ENCODE assay signal across 12 cellular contexts in the genomic region with DNA sequence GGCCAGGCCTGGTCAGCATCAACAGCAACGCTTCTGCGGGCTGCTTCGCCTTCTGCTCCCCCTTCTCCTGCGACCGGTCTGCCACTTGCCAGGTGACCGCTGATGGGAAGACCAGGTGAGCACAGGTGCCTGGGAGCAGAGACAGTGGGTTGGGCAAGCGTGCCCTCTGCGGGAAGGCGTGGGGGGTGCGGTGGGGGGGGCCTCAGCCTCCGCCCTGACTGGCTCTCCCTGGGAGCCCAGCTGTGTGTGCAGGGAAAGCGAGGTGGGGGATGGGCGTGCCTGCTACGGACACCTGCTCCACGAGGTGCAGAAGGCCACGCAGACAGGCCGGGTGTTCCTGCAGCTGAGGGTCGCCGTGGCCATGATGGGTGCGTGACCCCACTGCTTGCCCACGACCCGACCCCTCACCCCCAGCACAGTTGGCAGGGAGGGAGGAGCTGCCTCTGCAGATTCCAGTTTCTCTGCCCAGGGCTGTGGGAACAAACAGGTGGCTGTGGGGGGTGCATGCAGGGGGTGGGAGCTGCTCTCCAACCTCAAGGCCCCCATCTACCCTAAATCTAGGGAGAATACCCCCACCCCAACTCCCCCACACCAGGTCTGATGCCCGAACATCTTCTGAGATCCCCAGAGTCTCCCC. TPM values are rescaled to one million over a fixed set of nuclear protein-coding genes. Genes with fewer than 3 reads are reported as not detected.
"Had no signal": no experiment of that assay in that cellular context is flagged by ENCODE, and none has a peak within 500 bp of the region (broad histone marks: within the 10 kb centered on the region; RNA-seq: fewer than 3 reads in every experiment).

No MANE protein-coding gene starts in this region.

- H3K27me3 Mint-ChIP-seq: activated CD8-positive, alpha-beta memory T cell treated with anti-CD3 and anti-CD28 coated beads, Interleukin-2, amount 10 ng/mL, durations not matched to agents 7 days and 5 days; activated naive CD4-positive, alpha-beta T cell treated with anti-CD3 and anti-CD28 coated beads, Interleukin-2, amount 50 U/mL, for 24 hours; activated T-cell treated with anti-CD3 and anti-CD28 coated beads, Interleukin-2, amount 50 U/mL, for 24 hours had no signal

- ATAC-seq: activated CD8-positive, alpha-beta memory T cell treated with anti-CD3 and anti-CD28 coated beads, Interleukin-2, amount 10 ng/mL, durations not matched to agents 7 days and 5 days; heart left ventricle had no signal

- H3K27ac Mint-ChIP-seq: activated CD8-positive, alpha-beta memory T cell treated with anti-CD3 and anti-CD28 coated beads, Interleukin-2, amount 10 ng/mL, durations not matched to agents 7 days and 5 days; activated T-cell treated with anti-CD3 and anti-CD28 coated beads, Interleukin-2, amount 50 U/mL, for 24 hours; naive B cell had no signal

- H3K4me3 Mint-ChIP-seq: activated CD8-positive, alpha-beta memory T cell treated with anti-CD3 and anti-CD28 coated beads, Interleukin-2, amount 10 ng/mL, durations not matched to agents 7 days and 5 days; activated naive CD4-positive, alpha-beta T cell treated with anti-CD3 and anti-CD28 coated beads, Interleukin-2, amount 50 U/mL, for 24 hours; activated T-cell treated with anti-CD3 and anti-CD28 coated beads, Interleukin-2, amount 50 U/mL, for 24 hours; naive B cell had no signal

- H3K4me1 Mint-ChIP-seq: activated CD8-positive, alpha-beta memory T cell treated with anti-CD3 and anti-CD28 coated beads, Interleukin-2, amount 10 ng/mL, durations not matched to agents 7 days and 5 days; activated naive CD4-positive, alpha-beta T cell treated with anti-CD3 and anti-CD28 coated beads, Interleukin-2, amount 50 U/mL, for 24 hours had no signal

- DNase-seq: activated CD4-positive, alpha-beta T cell treated with anti-CD3 and anti-CD28 coated beads, Interleukin-2, amount 50 U/mL, for 4 hours; activated CD4-positive, CD25-positive, alpha-beta regulatory T cell treated with anti-CD3 and anti-CD28 coated beads, Interleukin-2, amount 50 U/mL, for 72 hours; activated CD8-positive, alpha-beta memory T cell treated with anti-CD3 and anti-CD28 coated beads, Interleukin-2, amount 10 ng/mL, durations not matched to agents 7 days and 5 days; activated effector memory CD4-positive, alpha-beta T cell treated with Interleukin-2 at 50 U/mL for 16 hours; activated T-cell treated with anti-CD3 and anti-CD28 coated beads, Interleukin-2, amount 50 U/mL, for 24 hours; central memory CD4-positive, alpha-beta T cell; effector CD8-positive, alpha-beta T cell; heart left ventricle; naive B cell; retina had no signal

- H3K36me3 Mint-ChIP-seq: activated CD8-positive, alpha-beta memory T cell treated with anti-CD3 and anti-CD28 coated beads, Interleukin-2, amount 10 ng/mL, durations not matched to agents 7 days and 5 days; activated naive CD4-positive, alpha-beta T cell treated with anti-CD3 and anti-CD28 coated beads, Interleukin-2, amount 50 U/mL, for 24 hours; naive B cell had no signal

- H3K9me3 Mint-ChIP-seq: activated naive CD4-positive, alpha-beta T cell treated with anti-CD3 and anti-CD28 coated beads, Interleukin-2, amount 50 U/mL, for 24 hours; activated T-cell treated with anti-CD3 and anti-CD28 coated beads, Interleukin-2, amount 50 U/mL, for 24 hours; naive B cell had no signal

RNA-seq across cellular contexts. Expression of gene STAB1, which starts 8.8 kb away (rescaled TPM):
- total RNA-seq: activated CD8-positive, alpha-beta memory T cell treated with anti-CD3 and anti-CD28 coated beads, Interleukin-2, amount 10 ng/mL, durations not matched to agents 7 days and 5 days had no signal

RNA-seq across cellular contexts. Expression of gene TNNC1, which starts 50.1 kb away (rescaled TPM):
- total RNA-seq: lung microvascular endothelial cell had no signal
